Comparison of ENCODE assay signal across 8 cellular contexts in genomic region chr1:90045853-90046563, GRCh38. TPM values are rescaled to one million over a fixed set of nuclear protein-coding genes. Genes with fewer than 3 reads are reported as not detected.
A peak's percentile ranks its signal among the peaks of the same experiment; 100 is the strongest.
DNase-seq lines count a peak whose midpoint lies in the region; ATAC-seq and TF ChIP-seq lines count a peak whose summit lies in the region.

No MANE protein-coding gene starts in this region.

- H3K4me3 ChIP-seq in OCI-LY3 (ENCODE audit: low read length), result no peak overlapping the region

- no peaks in the 10 kb centered on the region for H3K9me3 Mint-ChIP-seq in CD4-positive, alpha-beta T cell

- TF ChIP-seq CTCF in CD4-positive, alpha-beta T cell (IDR thresholded peaks at IDR 0.05), result peak; percentile 43
- TF ChIP-seq CTCF in OCI-LY3 (IDR thresholded peaks at IDR 0.05; ENCODE audit: low read depth, low read length), result peak; percentile 63

- no peak overlapping the region for H3K27ac Mint-ChIP-seq in CD4-positive, alpha-beta T cell

- no peaks in the 10 kb centered on the region for H3K27me3 ChIP-seq in CD4-positive, alpha-beta T cell (ENCODE audit: control insufficient read depth, insufficient read depth, low read length)
- no peaks in the 10 kb centered on the region for H3K27me3 ChIP-seq in OCI-LY3 (ENCODE audit: low read depth, low read length)

- POLR2A ChIA-PET in CD4-positive, alpha-beta T cell (lab: Charles Lee), result no interaction called here

- no peaks in the 10 kb centered on the region for H3K27me3 Mint-ChIP-seq in CD4-positive, alpha-beta T cell

- H3K4me3 Mint-ChIP-seq in CD4-positive, alpha-beta T cell, result no peak overlapping the region

- H3K36me3 ChIP-seq in OCI-LY3 (replicated peaks; ENCODE audit: low read depth, low read length), result no peaks in the 10 kb centered on the region

- peaks cover 15% of the 10 kb centered on the region for H3K4me1 ChIP-seq in OCI-LY3 (ENCODE audit: low read length)

- intact Hi-C loops in CD4-positive, alpha-beta T cell (cut with DNase I, micrococcal nuclease), result no loop called here

- H4K20me1 ChIP-seq in OCI-LY3 (ENCODE audit: insufficient read depth, low read length), result no peaks in the 10 kb centered on the region

- no peak overlapping the region for H3K9ac ChIP-seq in OCI-LY3 (ENCODE audit: low read length)

- no peak for DNase-seq in CD4-positive, alpha-beta T cell
- DNase-seq in ecto neural progenitor cell (ENCODE audit: low spot score), result peak; percentile 55
- peak; percentile 15 for DNase-seq in pons (ENCODE audit: low spot score)
- no peak for DNase-seq in NCI-H128 (lab: John Stamatoyannopoulos, UW; ENCODE audit: unreplicated experiment)
- DNase-seq in NCI-H2029 (lab: John Stamatoyannopoulos, UW), result no peak

- H3K9me3 ChIP-seq in CD4-positive, alpha-beta T cell (ENCODE audit: control insufficient read depth, low read length), result no peaks in the 10 kb centered on the region
- no peaks in the 10 kb centered on the region for H3K9me3 ChIP-seq in OCI-LY3 (ENCODE audit: insufficient read depth, low read length)

- no peak overlapping the region for H3K4me2 ChIP-seq in OCI-LY3 (ENCODE audit: low read length)

- H3K4me1 Mint-ChIP-seq in CD4-positive, alpha-beta T cell (ENCODE audit: low read depth), result no peaks in the 10 kb centered on the region

- H3K36me3 Mint-ChIP-seq in CD4-positive, alpha-beta T cell (ENCODE audit: low read depth), result no peaks in the 10 kb centered on the region

- no peak overlapping the region for H3K27ac ChIP-seq in CD4-positive, alpha-beta T cell (ENCODE audit: low read depth, low read length)
- H3K27ac ChIP-seq in OCI-LY3 (ENCODE audit: low read length), result no peak overlapping the region

- H2AFZ ChIP-seq in OCI-LY3 (ENCODE audit: low read depth, low read length), result no peak overlapping the region

- CTCF ChIA-PET in CD4-positive, alpha-beta T cell (lab: Charles Lee), result interaction anchor here (1.4 kb wide), 1 partner anchor 9 kb away, joined by 4 read pairs; no protein-coding TSS in a partner anchor

- no peaks in the 10 kb centered on the region for H3K79me2 ChIP-seq in OCI-LY3 (ENCODE audit: low read length)

- ATAC-seq in CD4-positive, alpha-beta T cell (ENCODE audit: poor library complexity), result peak; percentile 32
- peak; percentile 63 for ATAC-seq in GM18909 (IDR thresholded peaks at IDR 0.05; ENCODE audit: poor library complexity, unreplicated experiment)
- no peak for ATAC-seq in HG02610 (IDR thresholded peaks at IDR 0.05; ENCODE audit: unreplicated experiment)

RNA-seq across cellular contexts. Expression of gene ZNF326, which starts 51.1 kb away (rescaled TPM):
- total RNA-seq in CD4-positive, alpha-beta T cell, result 10 to 100 TPM; 56.2 to 58.7 TPM

Comparison
In these comparisons a context has a peak if more than half of its experiments do, and no peak if none do; other contexts are left out.
1. DNase-seq: peak in ecto neural progenitor cell (single experiment) and pons (single experiment); none in CD4-positive, alpha-beta T cell (0 of 10), NCI-H128 (single experiment) and NCI-H2029 (single experiment).